Comparison of ENCODE assay signal across 8 cellular contexts in the genomic region with DNA sequence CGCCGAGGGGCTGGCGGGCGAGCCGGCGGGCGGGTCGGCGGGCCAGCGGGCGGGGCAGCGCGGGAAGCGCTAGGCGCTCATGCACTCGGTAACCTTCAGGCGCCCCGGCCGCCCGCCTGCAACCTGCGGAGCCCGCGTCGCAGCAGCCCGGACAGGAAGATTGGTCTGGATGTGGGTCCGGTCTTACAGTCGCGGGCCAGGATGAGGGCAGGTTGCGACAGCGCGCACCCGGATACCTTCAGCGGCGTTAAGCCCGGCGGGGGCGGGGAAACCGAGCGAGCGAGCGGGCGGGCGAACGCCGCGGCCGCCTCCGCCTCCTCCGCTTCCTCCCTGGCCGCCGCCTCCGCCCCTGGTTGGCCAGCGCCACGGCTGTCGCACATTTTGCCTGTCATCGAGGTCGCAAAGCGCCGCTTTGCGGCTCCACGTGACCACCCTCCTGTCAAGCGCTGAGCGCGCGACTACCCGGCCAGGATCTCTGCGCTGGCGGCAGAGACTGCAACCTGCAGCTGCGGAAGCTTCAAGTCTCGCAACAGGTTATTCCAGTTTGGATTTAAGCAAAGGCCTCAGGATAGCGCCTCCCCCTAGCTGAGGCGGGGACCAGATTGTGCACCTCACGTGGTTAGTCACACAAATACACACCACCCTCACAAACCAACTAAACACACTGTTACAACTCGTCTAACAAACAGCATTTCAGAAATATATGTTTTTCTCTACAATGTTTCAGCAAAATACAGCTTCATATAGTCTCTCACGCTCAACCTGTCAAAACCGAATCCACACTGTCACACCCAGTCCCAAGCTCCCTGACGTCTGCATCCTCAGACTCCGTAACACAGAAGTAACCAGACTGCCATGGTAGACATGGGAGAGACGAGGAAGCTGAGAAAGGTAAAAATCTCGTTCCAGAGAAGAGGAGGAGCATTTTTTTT. TPM values are rescaled to one million over a fixed set of nuclear protein-coding genes. Genes with fewer than 3 reads are reported as not detected.
DNase-seq lines count a peak whose midpoint lies in the region; ATAC-seq and TF ChIP-seq lines count a peak whose summit lies in the region.

A gene (minus strand): TSS at position 355 of the 932 bp plus-strand sequence. CDS start 456 bp downstream, outside the sequence.

- no peaks in the 10 kb centered on the region for H3K9me3 Mint-ChIP-seq in activated CD4-positive, alpha-beta T cell treated with anti-CD3 and anti-CD28 coated beads for 36 hours (ENCODE audit: low read depth)

- peak within 1 kb of the TSS; percentile 80 for H3K4me3 Mint-ChIP-seq in activated CD4-positive, alpha-beta T cell treated with anti-CD3 and anti-CD28 coated beads for 36 hours

- peaks cover 24% of the 10 kb centered on the region for H3K4me1 Mint-ChIP-seq in activated CD4-positive, alpha-beta T cell treated with anti-CD3 and anti-CD28 coated beads for 36 hours

- DNase-seq in Ammon's horn (ENCODE audit: low spot score) (peak; percentile 96), NCI-H460 (ENCODE audit: extremely low read depth, low read depth) (peak; percentile 89), choroid plexus epithelial cell (ENCODE audit: low read depth) (peak; percentile 97), kidney glomerular epithelial cell (lab: John Stamatoyannopoulos, UW) (peak; percentile 92)
- peak; percentile 98 for DNase-seq in activated CD4-positive, alpha-beta T cell treated with anti-CD3 and anti-CD28 coated beads for 36 hours
- peak; percentile 88 for DNase-seq in stimulated activated CD4-positive, alpha-beta T cell treated with anti-CD3 and anti-CD28 coated beads, Interleukin-1b, Interleukin-23, amount 100 ng/mL, for 1 hour (ENCODE audit: low read depth in 2 of 2)

- peak; percentile 37 for TF ChIP-seq CTCF in choroid plexus epithelial cell (conservative IDR thresholded peaks at IDR 0.05; ENCODE audit: low read depth, low read length)

- POLR2A ChIA-PET in activated CD4-positive, alpha-beta T cell treated with anti-CD3 and anti-CD28 coated beads for 36 hours (lab: Charles Lee): interaction anchor here (0.6 to 1.5 kb wide), 4 partner anchors 9 to 397 kb away, joined by 3 to 4 read pairs (median 3); a partner anchor contains a TSS

- peaks cover 2% of the 10 kb centered on the region for H3K36me3 Mint-ChIP-seq in activated CD4-positive, alpha-beta T cell treated with anti-CD3 and anti-CD28 coated beads for 36 hours (ENCODE audit: low read depth)

- H3K27me3 Mint-ChIP-seq in activated CD4-positive, alpha-beta T cell treated with anti-CD3 and anti-CD28 coated beads for 36 hours: no peaks in the 10 kb centered on the region

- H3K4me3 ChIP-seq in choroid plexus epithelial cell (ENCODE audit: low read depth, low read length): peak within 1 kb of the TSS; percentile 91

- CTCF ChIA-PET in activated CD4-positive, alpha-beta T cell treated with anti-CD3 and anti-CD28 coated beads for 36 hours (lab: Charles Lee): interaction anchor here (1.0 to 2.2 kb wide), 10 partner anchors 8 to 169 kb away, joined by 3 to 18 read pairs (median 4); a partner anchor contains a TSS

- intact Hi-C loops in activated CD4-positive, alpha-beta T cell treated with anti-CD3 and anti-CD28 coated beads for 36 hours (cut with DNase I, micrococcal nuclease): loop anchor here (1.0 to 2.0 kb wide), 6 partner anchors 8 to 1073 kb away; a partner anchor contains a TSS

- ATAC-seq in GM19035 (IDR thresholded peaks at IDR 0.05; ENCODE audit: unreplicated experiment): peak; percentile 92
- peak; percentile 91 for ATAC-seq in HG03354 (IDR thresholded peaks at IDR 0.05; ENCODE audit: poor library complexity, severe bottlenecking, unreplicated experiment)
- ATAC-seq in activated CD4-positive, alpha-beta T cell treated with anti-CD3 and anti-CD28 coated beads for 36 hours: peak; percentile 91

- H3K27ac Mint-ChIP-seq in activated CD4-positive, alpha-beta T cell treated with anti-CD3 and anti-CD28 coated beads for 36 hours: peak within 1 kb of the TSS; percentile 96

RNA-seq across cellular contexts. Expression of the gene that starts here (rescaled TPM):
- total RNA-seq in NCI-H460 (2014; rRNA removed; shearing (Covaris generic)): 58.6 and 65.7 TPM in 2 replicates
- 23.9 and 34.2 TPM in 2 replicates for polyA plus RNA-seq in NCI-H460 (2014; cell fraction: nucleus; rRNA removed)
- 10 to 100 TPM; 64.5 to 73.1 TPM for total RNA-seq in activated CD4-positive, alpha-beta T cell treated with anti-CD3 and anti-CD28 coated beads for 36 hours

Comparison
In these comparisons a context has a peak if more than half of its experiments do, and no peak if none do; other contexts are left out.
1. Peak in every context shown above with its lines: DNase-seq, ATAC-seq and H3K4me3 ChIP-seq.